Comparison of ENCODE assay signal across 8 cellular contexts in the genomic region with DNA sequence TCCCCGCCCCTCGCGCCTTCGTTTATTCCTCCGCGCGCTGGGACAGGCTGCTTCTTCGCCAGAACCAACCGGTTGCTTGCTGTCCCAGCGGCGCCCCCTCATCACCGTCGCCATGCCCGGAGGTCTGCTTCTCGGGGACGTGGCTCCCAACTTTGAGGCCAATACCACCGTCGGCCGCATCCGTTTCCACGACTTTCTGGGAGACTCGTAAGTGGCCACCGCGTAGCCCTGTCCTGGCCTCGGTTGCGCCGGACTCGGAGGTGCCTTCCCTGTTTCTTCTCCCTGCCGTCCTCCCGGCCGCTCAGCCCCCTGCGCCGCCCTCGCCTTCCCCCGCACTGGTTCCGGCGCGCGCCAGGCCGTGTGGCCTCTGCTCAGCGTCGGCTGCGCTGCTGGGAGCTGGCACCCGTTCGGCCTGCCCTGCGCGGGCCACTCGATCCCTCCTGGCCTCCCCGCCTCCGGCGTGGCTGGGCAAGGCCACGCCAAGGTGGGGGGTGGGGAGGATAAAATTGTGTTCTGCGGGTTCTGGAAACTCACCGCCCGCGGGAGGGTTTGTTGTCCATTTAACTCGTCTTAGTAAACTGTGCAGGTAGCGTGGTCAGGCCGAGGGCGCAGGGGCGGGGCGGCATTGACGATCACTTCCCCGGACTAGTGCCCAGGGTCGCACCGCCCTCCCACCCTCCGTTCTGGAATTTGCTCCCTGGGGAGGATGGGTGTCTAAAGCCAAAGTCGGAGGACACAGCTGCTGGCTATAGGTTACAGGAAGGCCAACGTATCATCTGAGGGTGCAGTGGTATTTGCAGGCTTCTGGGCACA. TPM values are rescaled to one million over a fixed set of nuclear protein-coding genes. Genes with fewer than 3 reads are reported as not detected.
DNase-seq lines count a peak whose midpoint lies in the region; ATAC-seq and TF ChIP-seq lines count a peak whose summit lies in the region.

A gene with protein sequence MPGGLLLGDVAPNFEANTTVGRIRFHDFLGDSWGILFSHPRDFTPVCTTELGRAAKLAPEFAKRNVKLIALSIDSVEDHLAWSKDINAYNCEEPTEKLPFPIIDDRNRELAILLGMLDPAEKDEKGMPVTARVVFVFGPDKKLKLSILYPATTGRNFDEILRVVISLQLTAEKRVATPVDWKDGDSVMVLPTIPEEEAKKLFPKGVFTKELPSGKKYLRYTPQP (plus strand): TSS at position 50 of the 813 bp plus-strand sequence. CDS start 63 bp downstream, at position 113.

- H3K36me3 Mint-ChIP-seq in activated naive CD8-positive, alpha-beta T cell treated with anti-CD3 and anti-CD28 coated beads, Interleukin-2, amount 10 ng/mL, durations not matched to agents 7 days and 5 days: peaks cover 52% of the 10 kb centered on the region

- H3K4me1 ChIP-seq in PC-9 (replicated peaks; ENCODE audit: insufficient read depth): peaks cover 50% of the 10 kb centered on the region

- peaks cover 9% of the 10 kb centered on the region for H4K20me1 ChIP-seq in PC-9 (ENCODE audit: insufficient read depth)

- H3K36me3 ChIP-seq in PC-9 (ENCODE audit: low read depth): peaks cover 33% of the 10 kb centered on the region

- CTCF ChIA-PET in PC-9 (lab: Charles Lee): interaction anchor here (1.0 kb wide), 1 partner anchor 47 kb away, joined by 3 read pairs; no protein-coding TSS in a partner anchor

- no TSS peak for BruUV-seq in PC-9 (replicated peaks; lab: Mats Ljungman, UMichigan)

- ATAC-seq in GM21360 (IDR thresholded peaks at IDR 0.05; ENCODE audit: unreplicated experiment): peak; percentile 50
- peak; percentile 67 for ATAC-seq in activated naive CD8-positive, alpha-beta T cell treated with anti-CD3 and anti-CD28 coated beads, Interleukin-2, amount 10 ng/mL, durations not matched to agents 7 days and 5 days (ENCODE audit: low read depth)
- peak; percentile 42 for ATAC-seq in omental fat pad (ENCODE audit: low FRiP score)

- no peaks in the 10 kb centered on the region for H3K27me3 ChIP-seq in HL-60 (ENCODE audit: insufficient read depth, poor library complexity, severe bottlenecking)
- no peaks in the 10 kb centered on the region for H3K27me3 ChIP-seq in PC-9 (ENCODE audit: insufficient read depth, low read depth)

- POLR2A ChIA-PET in PC-9 (lab: Charles Lee; ENCODE audit: unreplicated experiment): interaction anchor here (0.6 to 0.8 kb wide), 4 partner anchors 30 to 735 kb away, joined by 4 to 13 read pairs (median 8); no protein-coding TSS in a partner anchor
- POLR2A ChIA-PET in activated naive CD8-positive, alpha-beta T cell treated with anti-CD3 and anti-CD28 coated beads, Interleukin-2, amount 10 ng/mL, durations not matched to agents 7 days and 5 days (lab: Charles Lee): interaction anchor here (0.9 to 4.4 kb wide), 15 partner anchors 10 to 391 kb away, joined by 3 to 27 read pairs (median 5); a partner anchor contains a TSS

- H3K4me3 Mint-ChIP-seq in activated naive CD8-positive, alpha-beta T cell treated with anti-CD3 and anti-CD28 coated beads, Interleukin-2, amount 10 ng/mL, durations not matched to agents 7 days and 5 days: peak within 1 kb of the TSS; percentile 94

- TF ChIP-seq CTCF in HL-60 (IDR thresholded peaks at IDR 0.05; ENCODE audit: insufficient read depth, low read length): no peak
- TF ChIP-seq CTCF in PC-9 (conservative IDR thresholded peaks at IDR 0.05): no peak
- TF ChIP-seq CTCF in omental fat pad (IDR thresholded peaks at IDR 0.05): no peak

- H3K4me1 Mint-ChIP-seq in activated naive CD8-positive, alpha-beta T cell treated with anti-CD3 and anti-CD28 coated beads, Interleukin-2, amount 10 ng/mL, durations not matched to agents 7 days and 5 days: peaks cover 54% of the 10 kb centered on the region

- peak within 1 kb of the TSS; percentile 89 for H3K27ac ChIP-seq in HL-60 (replicated peaks)
- peak within 1 kb of the TSS; percentile 85 for H3K27ac ChIP-seq in PC-9

- peak; percentile 83 for DNase-seq in DMS53 (lab: John Stamatoyannopoulos, UW)
- DNase-seq in HL-60 (ENCODE audit: low read depth in 1 of 2, low spot score in 1 of 2): peak; percentile 68 to 79
- DNase-seq in PC-9: peak; percentile 58 to 63
- peak; percentile 81 for DNase-seq in activated naive CD8-positive, alpha-beta T cell treated with anti-CD3 and anti-CD28 coated beads, Interleukin-2, amount 10 ng/mL, durations not matched to agents 7 days and 5 days
- peak; percentile 59 for DNase-seq in glomerular visceral epithelial cell (ENCODE audit: extremely low spot score)
- peak; percentile 69 for DNase-seq in omental fat pad (ENCODE audit: low spot score)
- DNase-seq in ecto neural progenitor cell (ENCODE audit: low spot score): no peak

- H2AFZ ChIP-seq in PC-9: peak within 1 kb of the TSS; percentile 99

- intact Hi-C loops in PC-9 (cut with micrococcal nuclease; ENCODE audit: unreplicated experiment): loop anchor here (1.0 to 5.0 kb wide), 6 partner anchors 46 to 731 kb away; a partner anchor contains a TSS

- H3K27ac Mint-ChIP-seq in activated naive CD8-positive, alpha-beta T cell treated with anti-CD3 and anti-CD28 coated beads, Interleukin-2, amount 10 ng/mL, durations not matched to agents 7 days and 5 days: peak within 1 kb of the TSS; percentile 94

- H3K79me2 ChIP-seq in PC-9 (ENCODE audit: low read depth): peaks cover 68% of the 10 kb centered on the region

- no peaks in the 10 kb centered on the region for H3K9me3 Mint-ChIP-seq in activated naive CD8-positive, alpha-beta T cell treated with anti-CD3 and anti-CD28 coated beads, Interleukin-2, amount 10 ng/mL, durations not matched to agents 7 days and 5 days

- H3K9me2 ChIP-seq in PC-9 (ENCODE audit: insufficient read depth): no peaks in the 10 kb centered on the region

- H3K4me2 ChIP-seq in PC-9: peak within 1 kb of the TSS; percentile 90

- H3F3A ChIP-seq in PC-9 (ENCODE audit: insufficient read depth, low read depth): peaks cover 52% of the 10 kb centered on the region

- no peaks in the 10 kb centered on the region for H3K9me3 ChIP-seq in PC-9 (ENCODE audit: insufficient read depth, low read depth)

- peak within 1 kb of the TSS; percentile 88 for H3K4me3 ChIP-seq in HL-60 (replicated peaks; ENCODE audit: insufficient read depth, low read length)
- H3K4me3 ChIP-seq in PC-9: peak within 1 kb of the TSS; percentile 99

- H3K27me3 Mint-ChIP-seq in activated naive CD8-positive, alpha-beta T cell treated with anti-CD3 and anti-CD28 coated beads, Interleukin-2, amount 10 ng/mL, durations not matched to agents 7 days and 5 days: no peaks in the 10 kb centered on the region

RNA-seq across cellular contexts. Expression of the gene that starts here (rescaled TPM):
- 376 and 421 TPM in 2 replicates for total RNA-seq in PC-9 (2021)
- 100 to 1,000 TPM; 136 to 137 TPM for total RNA-seq in activated naive CD8-positive, alpha-beta T cell treated with anti-CD3 and anti-CD28 coated beads, Interleukin-2, amount 10 ng/mL, durations not matched to agents 7 days and 5 days
- total RNA-seq in omental fat pad: 100 to 1,000 TPM; 455 to 981 (median 633) TPM
